ENCODE assay signal across 8 cellular contexts in the genomic region with DNA sequence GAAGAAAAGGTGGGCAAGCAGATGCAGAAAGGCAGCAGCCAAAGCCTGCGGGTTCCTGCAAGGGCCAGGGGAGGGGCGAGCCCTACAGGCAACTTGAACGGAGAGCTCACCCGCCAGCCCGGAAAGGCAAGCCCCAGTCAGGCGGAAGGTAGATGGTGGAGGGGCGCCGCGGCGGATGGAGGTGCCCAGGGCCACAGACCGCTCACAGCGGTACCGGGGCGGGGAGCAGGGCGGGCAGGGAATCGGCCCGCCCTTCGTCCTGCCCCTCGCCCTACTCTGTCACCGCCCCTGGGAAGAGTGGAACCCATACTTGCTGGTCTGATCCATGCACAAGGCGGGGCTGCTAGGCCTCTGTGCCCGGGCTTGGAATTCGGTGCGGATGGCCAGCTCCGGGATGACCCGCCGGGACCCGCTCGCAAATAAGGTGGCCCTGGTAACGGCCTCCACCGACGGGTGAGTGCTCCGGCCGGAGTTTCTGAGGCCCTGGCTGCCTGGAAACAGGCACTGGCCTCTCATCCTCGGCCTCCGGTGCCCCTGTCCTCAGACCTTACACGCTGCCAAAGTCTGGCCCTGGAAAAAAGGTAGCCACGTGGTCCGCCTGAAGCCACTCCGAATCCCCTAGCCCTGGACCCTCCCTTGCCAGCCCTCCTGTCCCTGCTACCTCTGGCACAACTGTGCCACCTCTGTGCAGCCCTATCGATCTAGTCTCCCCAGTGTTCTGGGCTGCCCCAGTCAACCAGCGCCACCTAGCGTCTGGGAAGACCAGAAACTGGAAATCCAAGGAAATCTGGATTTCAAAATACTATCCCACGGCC. TPM values are rescaled to one million over a fixed set of nuclear protein-coding genes. Genes with fewer than 3 reads are reported as not detected.
DNase-seq lines count a peak whose midpoint lies in the region; ATAC-seq and TF ChIP-seq lines count a peak whose summit lies in the region.

Gene DHRS4, plus strand, starts transcription at position 307 of the 815 bp plus-strand sequence. Its CDS starts 19 bp downstream, at position 326.

- TF ChIP-seq CTCF in endodermal cell (conservative IDR thresholded peaks at IDR 0.05) (peak; percentile 94), mesothelial cell of epicardium (IDR thresholded peaks at IDR 0.05; ENCODE audit: unreplicated experiment) (peak; percentile 83)

- H3K4me3 ChIP-seq in NT2/D1 (ENCODE audit: insufficient read length, low read depth) (peak within 1 kb of the TSS; percentile 88), endodermal cell (ENCODE audit: low read length) (peak within 1 kb of the TSS; percentile 91)

- H3K4me3 Mint-ChIP-seq in activated CD8-positive, alpha-beta memory T cell treated with anti-CD3 and anti-CD28 coated beads, Interleukin-2, amount 10 ng/mL, durations not matched to agents 7 days and 5 days = peak within 1 kb of the TSS; percentile 88
- H3K4me3 Mint-ChIP-seq in endodermal cell = peak within 1 kb of the TSS; percentile 98
- H3K4me3 Mint-ChIP-seq in mesothelial cell of epicardium = peak within 1 kb of the TSS; percentile 95

- in situ Hi-C loops in Caki2 (cut with HindIII; ENCODE audit: low pct_unique_long_range_greater_than_20kb, low sequenced_read_pairs) = no loop called here

- H3K36me3 Mint-ChIP-seq in activated CD8-positive, alpha-beta memory T cell treated with anti-CD3 and anti-CD28 coated beads, Interleukin-2, amount 10 ng/mL, durations not matched to agents 7 days and 5 days = peaks cover 8% of the 10 kb centered on the region
- H3K36me3 Mint-ChIP-seq in endodermal cell (ENCODE audit: low read depth) (peaks cover 21% of the 10 kb centered on the region), mesothelial cell of epicardium (peaks cover 17% of the 10 kb centered on the region)

- WGBS in endodermal cell (ENCODE audit: insufficient coverage in 1 of 2, insufficient read length in 1 of 2), 2 experiments = 1 to 2% methylated on average over 20 to 44 of the region's 44 CpGs

- peaks cover 25% of the 10 kb centered on the region for H3K4me1 Mint-ChIP-seq in activated CD8-positive, alpha-beta memory T cell treated with anti-CD3 and anti-CD28 coated beads, Interleukin-2, amount 10 ng/mL, durations not matched to agents 7 days and 5 days
- peaks cover 12% of the 10 kb centered on the region for H3K4me1 Mint-ChIP-seq in endodermal cell
- peaks cover 25% of the 10 kb centered on the region for H3K4me1 Mint-ChIP-seq in mesothelial cell of epicardium

- no peaks in the 10 kb centered on the region for H3K27me3 Mint-ChIP-seq in activated CD8-positive, alpha-beta memory T cell treated with anti-CD3 and anti-CD28 coated beads, Interleukin-2, amount 10 ng/mL, durations not matched to agents 7 days and 5 days
- H3K27me3 Mint-ChIP-seq in endodermal cell (ENCODE audit: insufficient read depth) (peaks cover 6% of the 10 kb centered on the region), mesothelial cell of epicardium (ENCODE audit: low read depth) (no peaks in the 10 kb centered on the region)

- H3K27ac ChIP-seq in endodermal cell (ENCODE audit: low read depth, low read length) = peak within 1 kb of the TSS; percentile 8

- H3K36me3 ChIP-seq in NT2/D1 (ENCODE audit: insufficient read depth, insufficient read length, low read length) = peaks cover 3% of the 10 kb centered on the region
- H3K36me3 ChIP-seq in endodermal cell (ENCODE audit: control insufficient read depth, insufficient read depth, low read length) = no peaks in the 10 kb centered on the region

- DNase-seq in Caki2 (ENCODE audit: low read depth) (peak; percentile 79), HUDEP-2 (lab: John Stamatoyannopoulos, UW; ENCODE audit: unreplicated experiment in 76 of 76) (peak in 70 of 76 experiments; percentile 17 to 88 (median 62)), NT2/D1 (ENCODE audit: low read depth, low spot score) (peak; percentile 36), endodermal cell (peak; percentile 94), mesothelial cell of epicardium (ENCODE audit: low spot score in 2 of 2, unreplicated experiment in 2 of 2) (peak; percentile 66 to 83)
- DNase-seq in activated CD8-positive, alpha-beta memory T cell treated with anti-CD3 and anti-CD28 coated beads, Interleukin-2, amount 10 ng/mL, durations not matched to agents 7 days and 5 days = peak; percentile 92
- peak; percentile 63 to 75 for DNase-seq in stimulated activated CD8-positive, alpha-beta memory T cell treated with anti-CD3 and anti-CD28 coated beads, Interleukin-15, amount 100 ng/mL, for 48 hours (ENCODE audit: low read depth in 2 of 2)

- peaks cover 3% of the 10 kb centered on the region for H3K4me1 ChIP-seq in NT2/D1 (ENCODE audit: insufficient read depth, insufficient read length)
- H3K4me1 ChIP-seq in endodermal cell (ENCODE audit: control insufficient read depth, insufficient read depth, low read length) = no peaks in the 10 kb centered on the region

- CTCF ChIA-PET in activated CD8-positive, alpha-beta memory T cell treated with anti-CD3 and anti-CD28 coated beads, Interleukin-2, amount 10 ng/mL, durations not matched to agents 7 days and 5 days (lab: Charles Lee) = interaction anchor here (0.6 to 2.8 kb wide), 9 partner anchors 137 to 365 kb away, joined by 3 to 14 read pairs (median 3); no protein-coding TSS in a partner anchor

- H3K9ac ChIP-seq in NT2/D1 (ENCODE audit: insufficient read length, low read depth) = peak within 1 kb of the TSS; percentile 92
- H3K9ac ChIP-seq in endodermal cell (ENCODE audit: extremely low read depth, low read length, poor library complexity, severe bottlenecking) = peak within 1 kb of the TSS; percentile 42

- peaks cover 5% of the 10 kb centered on the region for H3K9me3 Mint-ChIP-seq in activated CD8-positive, alpha-beta memory T cell treated with anti-CD3 and anti-CD28 coated beads, Interleukin-2, amount 10 ng/mL, durations not matched to agents 7 days and 5 days (ENCODE audit: low read depth)
- H3K9me3 Mint-ChIP-seq in endodermal cell = peaks cover 20% of the 10 kb centered on the region
- H3K9me3 Mint-ChIP-seq in mesothelial cell of epicardium = peaks cover 6% of the 10 kb centered on the region

- ATAC-seq in GM21367 (IDR thresholded peaks at IDR 0.05; ENCODE audit: unreplicated experiment) = peak; percentile 85
- ATAC-seq in activated CD8-positive, alpha-beta memory T cell treated with anti-CD3 and anti-CD28 coated beads, Interleukin-2, amount 10 ng/mL, durations not matched to agents 7 days and 5 days = peak; percentile 98

- H3K9me3 ChIP-seq in NT2/D1 (ENCODE audit: insufficient read depth, low read length) (0 out of 2 replicates have a peak, but pooled peaks cover 12% of the 10 kb centered on the region), endodermal cell (ENCODE audit: control insufficient read depth, low read length) (peaks cover 19% of the 10 kb centered on the region)

- H3K27ac Mint-ChIP-seq in activated CD8-positive, alpha-beta memory T cell treated with anti-CD3 and anti-CD28 coated beads, Interleukin-2, amount 10 ng/mL, durations not matched to agents 7 days and 5 days = peak within 1 kb of the TSS; percentile 88
- peak within 1 kb of the TSS; percentile 97 for H3K27ac Mint-ChIP-seq in endodermal cell
- H3K27ac Mint-ChIP-seq in mesothelial cell of epicardium = peak within 1 kb of the TSS; percentile 92

- H3K27me3 ChIP-seq in NT2/D1 (ENCODE audit: insufficient read depth, insufficient read length) = no peaks in the 10 kb centered on the region
- no peaks in the 10 kb centered on the region for H3K27me3 ChIP-seq in endodermal cell (ENCODE audit: control insufficient read depth, insufficient read depth, low read length, poor library complexity, severe bottlenecking)

RNA-seq across cellular contexts. Expression of gene DHRS4, which starts in this region (rescaled TPM):
- total RNA-seq in Caki2 (2014; rRNA removed; shearing (Covaris generic); ENCODE audit: low replicate concordance) = 50.0 and 62.4 TPM in 2 replicates
- 10 to 100 TPM; 15.5 to 20.7 TPM for total RNA-seq in activated CD8-positive, alpha-beta memory T cell treated with anti-CD3 and anti-CD28 coated beads, Interleukin-2, amount 10 ng/mL, durations not matched to agents 7 days and 5 days
- 10 to 100 TPM; 18.3 to 20.9 TPM for total RNA-seq in endodermal cell
- polyA plus RNA-seq in endodermal cell (2013, experiment 1 of 2) = 13.4 TPM
- polyA plus RNA-seq in endodermal cell (2013, experiment 2 of 2) = 11.0 TPM
- 20.9 to 23.7 TPM (median 22.0 TPM) in 3 replicates for total RNA-seq in mesothelial cell of epicardium

Comparison
In these comparisons a context has a peak if more than half of its experiments do, and no peak if none do; other contexts are left out.
1. Peak in every context shown above with its lines: DNase-seq, ATAC-seq, H3K4me3 ChIP-seq and H3K27ac ChIP-seq.
2. DNase-seq: peak in every context shown above with its lines; median percentile 94 in endodermal cell; 92 in activated CD8-positive, alpha-beta memory T cell treated with anti-CD3 and anti-CD28 coated beads, Interleukin-2, amount 10 ng/mL, durations not matched to agents 7 days and 5 days; 79 in Caki2; 74 in mesothelial cell of epicardium; 69 in stimulated activated CD8-positive, alpha-beta memory T cell treated with anti-CD3 and anti-CD28 coated beads, Interleukin-15, amount 100 ng/mL, for 48 hours; 62 in HUDEP-2; 36 in NT2/D1.